ENCODE assay signal across 19 cellular contexts in genomic region chr2:10274983-10275802, GRCh38. TPM values are rescaled to one million over a fixed set of nuclear protein-coding genes. Genes with fewer than 3 reads are reported as not detected.
DNase-seq lines count a peak whose midpoint lies in the region; ATAC-seq, FAIRE-seq and TF ChIP-seq lines count a peak whose summit lies in the region.
"Had no signal": no experiment of that assay in that cellular context is flagged by ENCODE, and none has a peak within 500 bp of the region (broad histone marks: within the 10 kb centered on the region; RNA-seq: fewer than 3 reads in every experiment).

No MANE protein-coding gene starts in this region.

- in situ Hi-C loops in K562 (cut with MboI), result loop anchor here (25.0 kb wide), 1 partner anchor 137 kb away; no protein-coding TSS in a partner anchor

- BruUV-seq in K562 (replicated peaks; lab: Mats Ljungman, UMichigan), result no TSS peak

- H3K4me1 ChIP-seq in K562 (replicated peaks in 1 of 2; ENCODE audit: control insufficient read depth in 2 of 2, insufficient read depth in 2 of 2, low read length in 2 of 2), result peaks cover 59 to 72% of the 10 kb centered on the region in 2 experiments
- peaks cover 0 to 44% (median 22%) of the 10 kb centered on the region in 6 donors for H3K4me1 ChIP-seq in spleen

- H3K4me2 ChIP-seq in K562 (ENCODE audit: insufficient read depth, low read length), result no peak overlapping the region

- CTCF ChIA-PET in K562 (lab: Yijun Ruan, JAX; ENCODE audit: low intra/inter-chr PET ratio), result no interaction called here
- CTCF ChIA-PET in RWPE1 (lab: Yijun Ruan, JAX), result no interaction called here

- DNase-seq in cardiac septum (ENCODE audit: low spot score), result peak; percentile 46
- DNase-seq in left cardiac atrium, result no peak
- peak in 1 of 4 experiments; percentile 52 for DNase-seq in K562 (ENCODE audit: extremely low read depth in 1 of 4, low spot score in 3 of 4)
- DNase-seq in spleen, result peak; percentile 22
- no peak for DNase-seq in foreskin melanocyte
- no peak for DNase-seq in RWPE1 (ENCODE audit: low spot score)
- DNase-seq: C1 segment of cervical spinal cord; Calu3; CD4-positive, alpha-beta memory T cell; COR-L47; DMS53; DMS79 treated with DMSO at 0.1 percent for 48 hours; GF-D8; H9; HFFc6 had no signal

- POLR2A ChIA-PET in K562 (lab: Yijun Ruan, JAX), result interaction anchor here (0.6 to 0.7 kb wide), 3 partner anchors 12 to 280 kb away, joined by 3 to 4 read pairs (median 3); no protein-coding TSS in a partner anchor
- POLR2A ChIA-PET in RWPE1 (lab: Yijun Ruan, JAX; ENCODE audit: low non-redundant PET), result no interaction called here

- H3K9me3 ChIP-seq in K562 (replicated peaks; ENCODE audit: control insufficient read depth, insufficient read depth, low read depth, low read length) (no peaks in the 10 kb centered on the region), spleen (no peaks in the 10 kb centered on the region)

- H4K20me1 ChIP-seq in K562 (replicated peaks; ENCODE audit: control insufficient read depth, insufficient read depth, low read length), result no peaks in the 10 kb centered on the region

- peak; percentile 46 for FAIRE-seq in K562 (lab: Jason Lieb, UNC)
- FAIRE-seq: GM12891, GM18507, H1 had no signal

- no peak for TF ChIP-seq CTCF in K562 (IDR thresholded peaks at IDR 0.05 in 2 of 3, conservative IDR thresholded peaks at IDR 0.05 in 1 of 3; ENCODE audit: insufficient read depth in 2 of 3, low read depth in 1 of 3, low read length in 3 of 3)
- no peak for TF ChIP-seq CTCF in spleen (IDR thresholded peaks at IDR 0.05 in 8 of 11, conservative IDR thresholded peaks at IDR 0.05 in 3 of 11)
- no peak for TF ChIP-seq CTCF in RWPE1 (conservative IDR thresholded peaks at IDR 0.05; ENCODE audit: low read depth)

- intact Hi-C loops in cardiac septum (cut with DNase I) (no loop called here), left cardiac atrium (cut with DNase I) (no loop called here), K562 (cut with micrococcal nuclease) (loop anchor here (5.0 kb wide), 1 partner anchor 57 kb away; no protein-coding TSS in a partner anchor), spleen (cut with DNase I; ENCODE audit: low total_unique reads) (loop anchor here (10.0 kb wide), 1 partner anchor 130 kb away; no protein-coding TSS in a partner anchor)

- H3K9me1 ChIP-seq in K562 (ENCODE audit: control insufficient read depth, insufficient read depth, low read length), result no peaks in the 10 kb centered on the region

- H3K4me3 ChIP-seq in K562 (no peak overlapping the region), spleen (no peak overlapping the region)

- 33% methylated on average over 15 of the region's 15 CpGs for WGBS in K562 (ENCODE audit: insufficient coverage, low coverage, missing lambda C conversion rate)
- WGBS in spleen, 5 donors, result 73 to 89% (median 82%) methylated on average over 15 of the region's 15 CpGs

- H3K27me3 ChIP-seq in K562 (ENCODE audit: control insufficient read depth in 2 of 2, insufficient read depth in 2 of 2, low read length in 2 of 2) (no peaks in the 10 kb centered on the region), spleen (replicated peaks in 1 of 7) (peaks cover 0 to 13% (median 0%) of the 10 kb centered on the region in 7 donors)

- no peak for TF ChIP-seq EP300 in K562 (IDR thresholded peaks at IDR 0.05; ENCODE audit: low read length)

- no peak for TF ChIP-seq POLR2A in K562 (conservative IDR thresholded peaks at IDR 0.05)
- TF ChIP-seq POLR2A in spleen (IDR thresholded peaks at IDR 0.05), result no peak

- TF ChIP-seq RAD21 in K562 (CRISPR knock-in tag; conservative IDR thresholded peaks at IDR 0.05 in 1 of 2, IDR thresholded peaks at IDR 0.05 in 1 of 2), result no peak

- H3K79me2 ChIP-seq in K562 (ENCODE audit: control insufficient read depth, insufficient read depth, low read length), result no peaks in the 10 kb centered on the region; the same call in 2 of the 3 replicates

- peak overlapping the region; percentile 53 for H2AFZ ChIP-seq in K562 (ENCODE audit: low read depth, low read length)

- H3K27ac ChIP-seq in K562 (ENCODE audit: extremely low read depth, low read depth, low read length), result peak overlapping the region; percentile 46; the same call in 1 of the 3 replicates
- H3K27ac ChIP-seq in spleen, result no peak overlapping the region
- H3K27ac ChIP-seq in RWPE1, result no peak overlapping the region

- H3K9ac ChIP-seq in K562 (ENCODE audit: insufficient read depth in 1 of 2, low read depth in 2 of 2, low read length in 2 of 2), result no peak overlapping the region

- H3K36me3 ChIP-seq in K562 (ENCODE audit: control insufficient read depth, insufficient read depth, low read length), result no peaks in the 10 kb centered on the region
- H3K36me3 ChIP-seq in spleen, result no peaks in the 10 kb centered on the region

- ATAC-seq in left cardiac atrium, result no peak
- no peak for ATAC-seq in K562
- ATAC-seq: HCT116 had no signal

TF ChIP-seq in K562, 482 proteins besides CTCF, POLR2A, EP300 and RAD21 (continues in another document):
- TF ChIP-seq ZNF133 (CRISPR knock-in tag; IDR thresholded peaks at IDR 0.05) (no peak), ZBTB11 (CRISPR knock-in tag; IDR thresholded peaks at IDR 0.05) (peak in 1 of 3 experiments; percentile 37; a peak in 1 of 6 replicates), HBP1 (CRISPR knock-in tag; IDR thresholded peaks at IDR 0.05) (no peak), SRF (CRISPR knock-in tag; IDR thresholded peaks at IDR 0.05) (peak in 1 of 2 experiments; percentile 89; a peak in 2 of 4 replicates), PKNOX1 (IDR thresholded peaks at IDR 0.05) (peak; percentile 86)

RNA-seq across cellular contexts. Expression of gene HPCAL1, which starts 27.5 kb away (rescaled TPM):
- total RNA-seq in cardiac septum, result 21.6 TPM
- total RNA-seq in left cardiac atrium, result 10 to 100 TPM; 27.2 to 27.4 TPM
- total RNA-seq in K562 (2011; cell fraction: chromatin; rRNA removed; ENCODE audit: low replicate concordance), result 25.1 and 67.2 TPM in 2 replicates
- total RNA-seq in K562 (2011; cell fraction: nucleolus; rRNA removed), result 37.1 and 44.9 TPM in 2 replicates
- total RNA-seq in K562 (2011; cell fraction: nucleoplasm; rRNA removed), result 28.7 and 29.2 TPM in 2 replicates
- total RNA-seq in K562 (2014; rRNA removed), result 56.2 and 62.9 TPM in 2 replicates
- 9.5 and 10.9 TPM in 2 replicates for total RNA-seq in K562 (2014; rRNA removed; fragmentation: Illumina TruSeq; extraction: Trizol)
- 20.2 and 25.0 TPM in 2 replicates for total RNA-seq in K562 (2015; rRNA removed; fragmentation: Illumina TruSeq; extraction: Trizol)
- total RNA-seq in K562 (2021), result 61.5 and 65.5 TPM in 2 replicates
- polyA plus RNA-seq in K562 (2011; rRNA removed), result 23.9 and 48.2 TPM in 2 replicates
- 44.1 and 78.0 TPM in 2 replicates for polyA plus RNA-seq in K562 (2011; cell fraction: cytosol; rRNA removed)
- 49.6 and 80.3 TPM in 2 replicates for polyA plus RNA-seq in K562 (2011; cell fraction: nucleus; rRNA removed)
- 67.3 and 117 TPM in 2 replicates for polyA plus RNA-seq in K562 (2012)
- 36.5 and 74.6 TPM in 2 replicates for polyA plus RNA-seq in K562 (2014; fragmentation: Illumina TruSeq; extraction: Trizol)
- polyA plus RNA-seq in K562 (2014; fragmentation: Nextera tagmentation; extraction: Ambion mirVana), result 1 to 10 TPM; 2.7 to 3.1 TPM
- polyA plus RNA-seq in K562 (2014; rRNA removed), result 41.0 and 44.2 TPM in 2 replicates
- 11.6 and 13.9 TPM in 2 replicates for polyA minus RNA-seq in K562 (2011; rRNA and poly(A)+ RNA removed)
- polyA minus RNA-seq in K562 (2011; cell fraction: cytosol; rRNA and poly(A)+ RNA removed), result 32.4 and 46.1 TPM in 2 replicates
- 19.9 and 22.5 TPM in 2 replicates for polyA minus RNA-seq in K562 (2011; cell fraction: nucleus; rRNA and poly(A)+ RNA removed)
- total RNA-seq in spleen, result 10 to 100 TPM; 42.3 to 80.6 (median 57.5) TPM
- 10 to 100 TPM; 41.9 to 58.5 (median 57.9) TPM for polyA plus RNA-seq in spleen

Comparison
In these comparisons a context has a peak if more than half of its experiments do, and no peak if none do; other contexts are left out.
1. DNase-seq: peak in cardiac septum (single experiment) and spleen (single experiment); none in left cardiac atrium (single experiment), foreskin melanocyte (single experiment) and RWPE1 (single experiment).
2. intact Hi-C loops: an anchor here in K562 (5.0 kb wide) and spleen (10.0 kb wide); none called in cardiac septum and left cardiac atrium.